1 cellular context compared by ENCODE assay signal in the genomic region with DNA sequence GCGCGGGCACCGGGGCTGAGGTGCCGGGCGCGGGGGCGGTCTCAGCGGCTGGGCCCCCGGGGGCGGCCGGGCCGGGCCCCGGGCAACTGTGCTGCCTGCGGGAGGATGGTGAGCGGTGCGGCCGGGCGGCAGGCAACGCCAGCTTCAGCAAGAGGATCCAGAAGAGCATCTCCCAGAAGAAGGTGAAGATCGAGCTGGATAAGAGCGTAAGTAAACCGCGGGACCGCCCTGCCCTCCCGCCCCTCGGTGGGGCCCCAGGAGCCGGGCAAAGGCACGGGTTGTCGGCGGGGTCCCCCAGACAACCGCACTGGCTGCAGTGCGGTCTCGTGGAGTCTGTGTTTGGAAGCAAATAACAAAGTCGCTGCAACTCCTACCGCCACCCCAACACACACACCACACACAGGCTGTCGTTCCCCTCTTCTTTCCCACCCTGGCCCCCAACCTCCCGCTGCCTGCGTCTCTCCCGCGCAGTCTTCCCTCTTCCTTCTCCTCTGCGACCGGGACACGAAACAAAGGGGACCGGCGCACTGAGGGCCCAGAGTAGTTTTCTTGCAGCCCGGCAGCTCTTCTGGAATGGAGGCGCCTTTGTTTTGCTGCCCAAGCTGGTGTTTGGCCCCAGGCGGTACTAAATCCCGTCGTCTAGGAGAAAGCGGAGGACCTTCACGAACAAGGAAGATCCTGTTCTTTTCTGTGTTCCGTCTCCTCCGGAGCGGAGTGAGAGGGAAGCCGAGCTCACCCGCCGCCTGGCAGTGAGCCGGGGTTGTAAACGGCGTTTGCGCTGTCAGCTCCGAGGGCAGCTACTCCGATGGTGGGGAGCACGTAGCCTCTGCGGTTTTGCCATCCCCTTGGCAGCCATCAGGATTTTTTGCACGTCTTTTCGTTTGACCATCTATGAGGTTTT.
TF ChIP-seq lines count a peak whose summit lies in the region.

No MANE protein-coding gene starts in this region.

TF ChIP-seq in K562, 482 proteins besides CTCF, POLR2A, EP300 and RAD21 (continued from another document):
- TF ChIP-seq MTA3 (IDR thresholded peaks at IDR 0.05; ENCODE audit: borderline replicate concordance) (0 out of 2 replicates have a peak, but pooled peaks have one; percentile 24), MEF2D (tag; conservative IDR thresholded peaks at IDR 0.05; ENCODE audit: low read depth) (no peak), GATAD2B (IDR thresholded peaks at IDR 0.05; ENCODE audit: borderline replicate concordance) (peak; percentile 55; the same call in 1 of the 2 replicates), KLF1 (tag; IDR thresholded peaks at IDR 0.05) (no peak), RB1 (IDR thresholded peaks at IDR 0.05; ENCODE audit: low read depth) (no peak), HMGN3 (IDR thresholded peaks at IDR 0.05; ENCODE audit: borderline replicate concordance, extremely low read depth, insufficient read length, low read depth, low read length) (peak; percentile 20), ZNF778 (CRISPR knock-in tag; IDR thresholded peaks at IDR 0.05) (no peak), TARDBP (IDR thresholded peaks at IDR 0.05) (no peak), RBM25 (IDR thresholded peaks at IDR 0.05; ENCODE audit: low read depth, low read length, severe bottlenecking) (no peak), ZNF146 (CRISPR knock-in tag; IDR thresholded peaks at IDR 0.05; ENCODE audit: unreplicated experiment) (no peak), CCAR2 (IDR thresholded peaks at IDR 0.05; ENCODE audit: low read depth, low read length) (no peak), MLX (CRISPR knock-in tag; conservative IDR thresholded peaks at IDR 0.05) (no peak), PKNOX1 (IDR thresholded peaks at IDR 0.05) (no peak), OTX1 (CRISPR knock-in tag; IDR thresholded peaks at IDR 0.05) (no peak), TAF1 (IDR thresholded peaks at IDR 0.05; ENCODE audit: control insufficient read depth, extremely low read depth, insufficient read depth, low read length, severe bottlenecking) (peak; percentile 29), SAP30 (IDR thresholded peaks at IDR 0.05; ENCODE audit: borderline replicate concordance, insufficient read depth, low read depth, low read length, poor library complexity, severe bottlenecking) (peak; percentile 15), HCFC1 (IDR thresholded peaks at IDR 0.05; ENCODE audit: low read depth, low read length) (no peak), TAL1 (IDR thresholded peaks at IDR 0.05) (no peak), MAZ (CRISPR knock-in tag; conservative IDR thresholded peaks at IDR 0.05 in 1 of 2, IDR thresholded peaks at IDR 0.05 in 1 of 2) (peak in 1 of 2 experiments; percentile 39; a peak in 1 of 4 replicates), RBBP5 (IDR thresholded peaks at IDR 0.05; ENCODE audit: borderline replicate concordance, insufficient read depth, low read length, poor library complexity, severe bottlenecking) (peak; percentile 85), YY1 (IDR thresholded peaks at IDR 0.05; ENCODE audit: borderline replicate concordance in 1 of 3, control insufficient read depth in 1 of 3, extremely low read depth in 1 of 3, insufficient read depth in 3 of 3, insufficient read length in 1 of 3, insufficient replicate concordance in 2 of 3, low read depth in 1 of 3, low read length in 2 of 3) (peak in 1 of 3 experiments; percentile 24), CREB1 (IDR thresholded peaks at IDR 0.05) (no peak), CREB1 (CRISPR knock-in tag; IDR thresholded peaks at IDR 0.05) (peak; percentile 36; the same call in 1 of the 2 replicates)
